In the genomic region with DNA sequence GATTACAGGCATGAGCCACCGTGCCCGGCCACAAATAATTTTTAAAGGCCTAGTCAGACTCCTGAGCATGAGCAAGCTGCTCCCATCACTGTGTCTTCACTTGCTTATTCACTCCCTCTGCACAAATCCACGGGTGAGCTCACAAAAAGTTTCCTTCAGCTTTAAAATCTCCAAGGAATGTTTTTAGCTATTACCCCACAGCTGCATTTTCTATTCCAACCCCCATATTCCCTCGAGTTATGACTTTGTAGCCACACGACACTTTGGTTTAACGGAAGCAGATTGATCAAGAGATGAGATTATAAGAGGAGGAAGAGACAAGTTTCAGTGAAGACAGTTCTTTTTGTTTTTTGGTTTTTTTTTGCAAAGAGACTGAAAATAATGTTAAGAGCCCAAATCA, we compare ENCODE assay signal across 1 cellular context.
TF ChIP-seq lines count a peak whose summit lies in the region.

No MANE protein-coding gene starts in this region.

TF ChIP-seq in K562, 482 proteins besides CTCF, POLR2A, EP300 and RAD21 (continued from another document):
- TF ChIP-seq, protein P1, sequence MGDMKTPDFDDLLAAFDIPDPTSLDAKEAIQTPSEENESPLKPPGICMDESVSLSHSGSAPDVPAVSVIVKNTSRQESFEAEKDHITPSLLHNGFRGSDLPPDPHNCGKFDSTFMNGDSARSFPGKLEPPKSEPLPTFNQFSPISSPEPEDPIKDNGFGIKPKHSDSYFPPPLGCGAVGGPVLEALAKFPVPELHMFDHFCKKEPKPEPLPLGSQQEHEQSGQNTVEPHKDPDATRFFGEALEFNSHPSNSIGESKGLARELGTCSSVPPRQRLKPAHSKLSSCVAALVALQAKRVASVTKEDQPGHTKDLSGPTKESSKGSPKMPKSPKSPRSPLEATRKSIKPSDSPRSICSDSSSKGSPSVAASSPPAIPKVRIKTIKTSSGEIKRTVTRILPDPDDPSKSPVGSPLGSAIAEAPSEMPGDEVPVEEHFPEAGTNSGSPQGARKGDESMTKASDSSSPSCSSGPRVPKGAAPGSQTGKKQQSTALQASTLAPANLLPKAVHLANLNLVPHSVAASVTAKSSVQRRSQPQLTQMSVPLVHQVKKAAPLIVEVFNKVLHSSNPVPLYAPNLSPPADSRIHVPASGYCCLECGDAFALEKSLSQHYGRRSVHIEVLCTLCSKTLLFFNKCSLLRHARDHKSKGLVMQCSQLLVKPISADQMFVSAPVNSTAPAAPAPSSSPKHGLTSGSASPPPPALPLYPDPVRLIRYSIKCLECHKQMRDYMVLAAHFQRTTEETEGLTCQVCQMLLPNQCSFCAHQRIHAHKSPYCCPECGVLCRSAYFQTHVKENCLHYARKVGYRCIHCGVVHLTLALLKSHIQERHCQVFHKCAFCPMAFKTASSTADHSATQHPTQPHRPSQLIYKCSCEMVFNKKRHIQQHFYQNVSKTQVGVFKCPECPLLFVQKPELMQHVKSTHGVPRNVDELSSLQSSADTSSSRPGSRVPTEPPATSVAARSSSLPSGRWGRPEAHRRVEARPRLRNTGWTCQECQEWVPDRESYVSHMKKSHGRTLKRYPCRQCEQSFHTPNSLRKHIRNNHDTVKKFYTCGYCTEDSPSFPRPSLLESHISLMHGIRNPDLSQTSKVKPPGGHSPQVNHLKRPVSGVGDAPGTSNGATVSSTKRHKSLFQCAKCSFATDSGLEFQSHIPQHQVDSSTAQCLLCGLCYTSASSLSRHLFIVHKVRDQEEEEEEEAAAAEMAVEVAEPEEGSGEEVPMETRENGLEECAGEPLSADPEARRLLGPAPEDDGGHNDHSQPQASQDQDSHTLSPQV (IDR thresholded peaks at IDR 0.05): peak; percentile 61
- TF ChIP-seq ZNF239 (CRISPR knock-in tag; IDR thresholded peaks at IDR 0.05): 0 out of 2 replicates have a peak, but pooled peaks have one; percentile 35
- 0 out of 2 replicates have a peak, but pooled peaks have one; percentile 5 for TF ChIP-seq JUND (IDR thresholded peaks at IDR 0.05; ENCODE audit: borderline replicate concordance, low read depth, low read length)
- TF ChIP-seq JUND (tag; IDR thresholded peaks at IDR 0.05; ENCODE audit: borderline replicate concordance, low read depth, low read length): no peak
- no peak for TF ChIP-seq FUS (optimal IDR thresholded peaks at IDR 0.05; ENCODE audit: low read depth, low read length)
- TF ChIP-seq ARHGAP35 (IDR thresholded peaks at IDR 0.05; ENCODE audit: partially characterized antibody): no peak
- TF ChIP-seq BACH1 (tag; IDR thresholded peaks at IDR 0.05): no peak
- TF ChIP-seq ZBTB7A (IDR thresholded peaks at IDR 0.05; ENCODE audit: borderline replicate concordance, control insufficient read depth, low read depth, low read length): no peak
- 0 out of 2 replicates have a peak, but pooled peaks have one; percentile 38 for TF ChIP-seq TEAD2 (tag; IDR thresholded peaks at IDR 0.05)
- TF ChIP-seq, protein P2, sequence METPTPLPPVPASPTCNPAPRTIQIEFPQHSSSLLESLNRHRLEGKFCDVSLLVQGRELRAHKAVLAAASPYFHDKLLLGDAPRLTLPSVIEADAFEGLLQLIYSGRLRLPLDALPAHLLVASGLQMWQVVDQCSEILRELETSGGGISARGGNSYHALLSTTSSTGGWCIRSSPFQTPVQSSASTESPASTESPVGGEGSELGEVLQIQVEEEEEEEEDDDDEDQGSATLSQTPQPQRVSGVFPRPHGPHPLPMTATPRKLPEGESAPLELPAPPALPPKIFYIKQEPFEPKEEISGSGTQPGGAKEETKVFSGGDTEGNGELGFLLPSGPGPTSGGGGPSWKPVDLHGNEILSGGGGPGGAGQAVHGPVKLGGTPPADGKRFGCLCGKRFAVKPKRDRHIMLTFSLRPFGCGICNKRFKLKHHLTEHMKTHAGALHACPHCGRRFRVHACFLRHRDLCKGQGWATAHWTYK (CRISPR knock-in tag; IDR thresholded peaks at IDR 0.05): 0 out of 2 replicates have a peak, but pooled peaks have one; percentile 31
- TF ChIP-seq, protein P3, sequence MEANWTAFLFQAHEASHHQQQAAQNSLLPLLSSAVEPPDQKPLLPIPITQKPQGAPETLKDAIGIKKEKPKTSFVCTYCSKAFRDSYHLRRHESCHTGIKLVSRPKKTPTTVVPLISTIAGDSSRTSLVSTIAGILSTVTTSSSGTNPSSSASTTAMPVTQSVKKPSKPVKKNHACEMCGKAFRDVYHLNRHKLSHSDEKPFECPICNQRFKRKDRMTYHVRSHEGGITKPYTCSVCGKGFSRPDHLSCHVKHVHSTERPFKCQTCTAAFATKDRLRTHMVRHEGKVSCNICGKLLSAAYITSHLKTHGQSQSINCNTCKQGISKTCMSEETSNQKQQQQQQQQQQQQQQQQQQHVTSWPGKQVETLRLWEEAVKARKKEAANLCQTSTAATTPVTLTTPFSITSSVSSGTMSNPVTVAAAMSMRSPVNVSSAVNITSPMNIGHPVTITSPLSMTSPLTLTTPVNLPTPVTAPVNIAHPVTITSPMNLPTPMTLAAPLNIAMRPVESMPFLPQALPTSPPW (CRISPR knock-in tag; IDR thresholded peaks at IDR 0.05): peak; percentile 31; the same call in 1 of the 2 replicates
- peak in 1 of 2 experiments; percentile 64; a peak in 1 of 4 replicates for TF ChIP-seq TEAD1 (CRISPR knock-in tag; IDR thresholded peaks at IDR 0.05)
- TF ChIP-seq SMAD4 (CRISPR knock-in tag; conservative IDR thresholded peaks at IDR 0.05): peak; percentile 58; the same call in 1 of the 2 replicates
- TF ChIP-seq RNF2 (IDR thresholded peaks at IDR 0.05): peak; percentile 40; the same call in 1 of the 2 replicates
- TF ChIP-seq, protein P4, sequence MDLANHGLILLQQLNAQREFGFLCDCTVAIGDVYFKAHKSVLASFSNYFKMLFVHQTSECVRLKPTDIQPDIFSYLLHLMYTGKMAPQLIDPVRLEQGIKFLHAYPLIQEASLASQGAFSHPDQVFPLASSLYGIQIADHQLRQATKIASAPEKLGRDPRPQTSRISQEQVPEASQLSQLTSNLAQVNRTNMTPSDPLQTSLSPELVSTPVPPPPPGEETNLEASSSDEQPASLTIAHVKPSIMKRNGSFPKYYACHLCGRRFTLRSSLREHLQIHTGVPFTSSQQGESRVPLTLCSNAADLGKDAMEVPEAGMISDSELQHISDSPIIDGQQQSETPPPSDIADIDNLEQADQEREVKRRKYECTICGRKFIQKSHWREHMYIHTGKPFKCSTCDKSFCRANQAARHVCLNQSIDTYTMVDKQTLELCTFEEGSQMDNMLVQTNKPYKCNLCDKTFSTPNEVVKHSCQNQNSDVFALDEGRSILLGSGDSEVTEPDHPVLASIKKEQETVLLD (IDR thresholded peaks at IDR 0.05): peak; percentile 52; the same call in 1 of the 2 replicates
- no peak for TF ChIP-seq HNRNPLL (IDR thresholded peaks at IDR 0.05; ENCODE audit: low read depth, low read length, poor library complexity, severe bottlenecking)
- peak; percentile 63; the same call in 1 of the 2 replicates for TF ChIP-seq ETV1 (tag; conservative IDR thresholded peaks at IDR 0.05; ENCODE audit: low read depth)
- peak; percentile 51; the same call in 1 of the 2 replicates for TF ChIP-seq ZNF140 (CRISPR knock-in tag; IDR thresholded peaks at IDR 0.05)
- TF ChIP-seq, protein P5, sequence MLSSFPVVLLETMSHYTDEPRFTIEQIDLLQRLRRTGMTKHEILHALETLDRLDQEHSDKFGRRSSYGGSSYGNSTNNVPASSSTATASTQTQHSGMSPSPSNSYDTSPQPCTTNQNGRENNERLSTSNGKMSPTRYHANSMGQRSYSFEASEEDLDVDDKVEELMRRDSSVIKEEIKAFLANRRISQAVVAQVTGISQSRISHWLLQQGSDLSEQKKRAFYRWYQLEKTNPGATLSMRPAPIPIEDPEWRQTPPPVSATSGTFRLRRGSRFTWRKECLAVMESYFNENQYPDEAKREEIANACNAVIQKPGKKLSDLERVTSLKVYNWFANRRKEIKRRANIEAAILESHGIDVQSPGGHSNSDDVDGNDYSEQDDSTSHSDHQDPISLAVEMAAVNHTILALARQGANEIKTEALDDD (IDR thresholded peaks at IDR 0.05): 0 out of 2 replicates have a peak, but pooled peaks have one; percentile 10
- TF ChIP-seq HDAC3 (IDR thresholded peaks at IDR 0.05; ENCODE audit: borderline replicate concordance, partially characterized antibody): no peak
- peak; percentile 28 for TF ChIP-seq DACH1 (IDR thresholded peaks at IDR 0.05; ENCODE audit: partially characterized antibody)
- TF ChIP-seq ZNF41 (CRISPR knock-in tag; conservative IDR thresholded peaks at IDR 0.05): 0 out of 2 replicates have a peak, but pooled peaks have one; percentile 31
- peak; percentile 51; the same call in 1 of the 2 replicates for TF ChIP-seq SMARCA4 (IDR thresholded peaks at IDR 0.05)
- TF ChIP-seq STAG1 (CRISPR knock-in tag; IDR thresholded peaks at IDR 0.05; ENCODE audit: borderline replicate concordance): no peak
- peak; percentile 55 for TF ChIP-seq CXXC5 (CRISPR knock-in tag; IDR thresholded peaks at IDR 0.05)
- TF ChIP-seq GABPA (tag; conservative IDR thresholded peaks at IDR 0.05; ENCODE audit: low read depth): peak; percentile 56; the same call in 1 of the 2 replicates
- 0 out of 4 replicates have a peak, but pooled peaks of 1 of the 2 experiments have one; percentile 37 for TF ChIP-seq ARNT (IDR thresholded peaks at IDR 0.05)
- TF ChIP-seq, protein P6, sequence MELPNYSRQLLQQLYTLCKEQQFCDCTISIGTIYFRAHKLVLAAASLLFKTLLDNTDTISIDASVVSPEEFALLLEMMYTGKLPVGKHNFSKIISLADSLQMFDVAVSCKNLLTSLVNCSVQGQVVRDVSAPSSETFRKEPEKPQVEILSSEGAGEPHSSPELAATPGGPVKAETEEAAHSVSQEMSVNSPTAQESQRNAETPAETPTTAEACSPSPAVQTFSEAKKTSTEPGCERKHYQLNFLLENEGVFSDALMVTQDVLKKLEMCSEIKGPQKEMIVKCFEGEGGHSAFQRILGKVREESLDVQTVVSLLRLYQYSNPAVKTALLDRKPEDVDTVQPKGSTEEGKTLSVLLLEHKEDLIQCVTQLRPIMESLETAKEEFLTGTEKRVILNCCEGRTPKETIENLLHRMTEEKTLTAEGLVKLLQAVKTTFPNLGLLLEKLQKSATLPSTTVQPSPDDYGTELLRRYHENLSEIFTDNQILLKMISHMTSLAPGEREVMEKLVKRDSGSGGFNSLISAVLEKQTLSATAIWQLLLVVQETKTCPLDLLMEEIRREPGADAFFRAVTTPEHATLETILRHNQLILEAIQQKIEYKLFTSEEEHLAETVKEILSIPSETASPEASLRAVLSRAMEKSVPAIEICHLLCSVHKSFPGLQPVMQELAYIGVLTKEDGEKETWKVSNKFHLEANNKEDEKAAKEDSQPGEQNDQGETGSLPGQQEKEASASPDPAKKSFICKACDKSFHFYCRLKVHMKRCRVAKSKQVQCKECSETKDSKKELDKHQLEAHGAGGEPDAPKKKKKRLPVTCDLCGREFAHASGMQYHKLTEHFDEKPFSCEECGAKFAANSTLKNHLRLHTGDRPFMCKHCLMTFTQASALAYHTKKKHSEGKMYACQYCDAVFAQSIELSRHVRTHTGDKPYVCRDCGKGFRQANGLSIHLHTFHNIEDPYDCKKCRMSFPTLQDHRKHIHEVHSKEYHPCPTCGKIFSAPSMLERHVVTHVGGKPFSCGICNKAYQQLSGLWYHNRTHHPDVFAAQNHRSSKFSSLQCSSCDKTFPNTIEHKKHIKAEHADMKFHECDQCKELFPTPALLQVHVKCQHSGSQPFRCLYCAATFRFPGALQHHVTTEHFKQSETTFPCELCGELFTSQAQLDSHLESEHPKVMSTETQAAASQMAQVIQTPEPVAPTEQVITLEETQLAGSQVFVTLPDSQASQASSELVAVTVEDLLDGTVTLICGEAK (IDR thresholded peaks at IDR 0.05): peak; percentile 34; the same call in 1 of the 2 replicates
- TF ChIP-seq, protein P6 (CRISPR knock-in tag; IDR thresholded peaks at IDR 0.05): no peak
- peak; percentile 49; the same call in 1 of the 2 replicates for TF ChIP-seq ZNF696 (CRISPR knock-in tag; conservative IDR thresholded peaks at IDR 0.05)
- 0 out of 4 replicates have a peak, but pooled peaks of 1 of the 2 experiments have one; percentile 23 for TF ChIP-seq MAZ (CRISPR knock-in tag; conservative IDR thresholded peaks at IDR 0.05 in 1 of 2, IDR thresholded peaks at IDR 0.05 in 1 of 2)
- TF ChIP-seq, protein P7, sequence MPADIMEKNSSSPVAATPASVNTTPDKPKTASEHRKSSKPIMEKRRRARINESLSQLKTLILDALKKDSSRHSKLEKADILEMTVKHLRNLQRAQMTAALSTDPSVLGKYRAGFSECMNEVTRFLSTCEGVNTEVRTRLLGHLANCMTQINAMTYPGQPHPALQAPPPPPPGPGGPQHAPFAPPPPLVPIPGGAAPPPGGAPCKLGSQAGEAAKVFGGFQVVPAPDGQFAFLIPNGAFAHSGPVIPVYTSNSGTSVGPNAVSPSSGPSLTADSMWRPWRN (IDR thresholded peaks at IDR 0.05; ENCODE audit: low read depth): 0 out of 2 replicates have a peak, but pooled peaks have one; percentile 18
- 0 out of 2 replicates have a peak, but pooled peaks have one; percentile 32 for TF ChIP-seq SMARCE1 (IDR thresholded peaks at IDR 0.05)
- peak; percentile 58 to 62 for TF ChIP-seq NRF1 (conservative IDR thresholded peaks at IDR 0.05 in 1 of 2, IDR thresholded peaks at IDR 0.05 in 1 of 2)
- TF ChIP-seq GATA2 (CRISPR knock-in tag; IDR thresholded peaks at IDR 0.05): peak; percentile 70
- TF ChIP-seq L3MBTL2 (IDR thresholded peaks at IDR 0.05): peak; percentile 65
- peak; percentile 79; the same call in 1 of the 2 replicates for TF ChIP-seq DPF2 (IDR thresholded peaks at IDR 0.05)
